ENCODE assay signal across 15 cellular contexts in the genomic region with DNA sequence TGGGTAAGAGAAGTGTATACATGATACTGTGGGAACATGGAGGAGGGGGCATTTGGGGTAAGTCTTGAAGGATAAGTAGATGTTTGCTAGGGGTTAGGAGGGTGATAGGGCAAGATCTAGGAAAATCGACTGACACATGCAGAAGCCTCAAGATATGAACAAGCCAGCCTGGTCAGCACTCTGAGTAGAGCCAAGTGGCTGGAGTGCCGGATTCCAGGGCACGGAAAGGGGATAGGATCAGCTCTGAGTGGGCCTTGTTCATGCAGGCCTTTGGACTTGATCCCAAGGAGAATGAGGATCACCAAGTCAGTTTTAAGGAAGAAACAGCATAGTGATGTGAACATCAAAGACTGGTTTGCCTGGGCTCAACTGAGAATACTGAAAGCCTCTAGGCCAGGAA. TPM values are rescaled to one million over a fixed set of nuclear protein-coding genes. Genes with fewer than 3 reads are reported as not detected.
DNase-seq lines count a peak whose midpoint lies in the region; ATAC-seq and TF ChIP-seq lines count a peak whose summit lies in the region.
"Had no signal": no experiment of that assay in that cellular context is flagged by ENCODE, and none has a peak within 500 bp of the region (broad histone marks: within the 10 kb centered on the region; RNA-seq: fewer than 3 reads in every experiment).

No MANE protein-coding gene starts in this region.

- H3K4me3 ChIP-seq in left lung = no peak overlapping the region
- H3K4me3 ChIP-seq: HAP-1 had no signal

- ATAC-seq in left cardiac atrium (no peak), left lung (peak; percentile 72)

- no peak overlapping the region for H3K27ac ChIP-seq in left lung

- TF ChIP-seq CTCF in left lung (IDR thresholded peaks at IDR 0.05) = no peak

- DNase-seq in cardiac septum (ENCODE audit: low spot score) (peak; percentile 60), left cardiac atrium (no peak), left lung (no peak), ureter (ENCODE audit: low spot score) (peak; percentile 1), NCI-H2196 (lab: John Stamatoyannopoulos, UW; ENCODE audit: unreplicated experiment) (no peak), NCI-H82 treated with DMSO at 0.1 percent for 48 hours (lab: John Stamatoyannopoulos, UW; ENCODE audit: unreplicated experiment) (no peak)
- DNase-seq: C1 segment of cervical spinal cord; Calu3; CD4-positive, alpha-beta memory T cell; COR-L47; DMS153; DND-41; GOT3; HFFc6 had no signal

- no peaks in the 10 kb centered on the region for H3K9me3 ChIP-seq in left lung
- H3K9me3 ChIP-seq: HAP-1 had no signal

- no peaks in the 10 kb centered on the region for H3K36me3 ChIP-seq in left lung
- H3K36me3 ChIP-seq: HAP-1 had no signal

- intact Hi-C loops in cardiac septum (cut with DNase I) = no loop called here
- intact Hi-C loops in left cardiac atrium (cut with DNase I) = no loop called here
- intact Hi-C loops in left lung (cut with DNase I) = no loop called here

- no peaks in the 10 kb centered on the region for H3K27me3 ChIP-seq in left lung

- H3K4me1 ChIP-seq in left lung = no peaks in the 10 kb centered on the region
- H3K4me1 ChIP-seq: HAP-1 had no signal

RNA-seq across cellular contexts. Expression of gene MANF, which starts 24.3 kb away (rescaled TPM):
- total RNA-seq in cardiac septum (77.6 TPM), left cardiac atrium (10 to 100 TPM; 59.2 to 97.0 TPM), left lung (100 to 1,000 TPM; 109 to 187 TPM), ureter (90.4 TPM)

RNA-seq across cellular contexts. Expression of gene RBM15B, which starts 30.3 kb away (rescaled TPM):
- 18.1 TPM for total RNA-seq in cardiac septum
- 10 to 100 TPM; 12.9 to 18.6 TPM for total RNA-seq in left cardiac atrium
- 10 to 100 TPM; 25.2 to 26.9 TPM for total RNA-seq in left lung
- 34.3 TPM for total RNA-seq in ureter

Comparison
In these comparisons a context has a peak if more than half of its experiments do, and no peak if none do; other contexts are left out.
1. DNase-seq: peak in cardiac septum (single experiment) and ureter (single experiment); none in left cardiac atrium (single experiment), left lung (0 of 2), NCI-H2196 (single experiment) and NCI-H82 treated with DMSO at 0.1 percent for 48 hours (single experiment).